ENCODE assay signal across 10 cellular contexts in the genomic region with DNA sequence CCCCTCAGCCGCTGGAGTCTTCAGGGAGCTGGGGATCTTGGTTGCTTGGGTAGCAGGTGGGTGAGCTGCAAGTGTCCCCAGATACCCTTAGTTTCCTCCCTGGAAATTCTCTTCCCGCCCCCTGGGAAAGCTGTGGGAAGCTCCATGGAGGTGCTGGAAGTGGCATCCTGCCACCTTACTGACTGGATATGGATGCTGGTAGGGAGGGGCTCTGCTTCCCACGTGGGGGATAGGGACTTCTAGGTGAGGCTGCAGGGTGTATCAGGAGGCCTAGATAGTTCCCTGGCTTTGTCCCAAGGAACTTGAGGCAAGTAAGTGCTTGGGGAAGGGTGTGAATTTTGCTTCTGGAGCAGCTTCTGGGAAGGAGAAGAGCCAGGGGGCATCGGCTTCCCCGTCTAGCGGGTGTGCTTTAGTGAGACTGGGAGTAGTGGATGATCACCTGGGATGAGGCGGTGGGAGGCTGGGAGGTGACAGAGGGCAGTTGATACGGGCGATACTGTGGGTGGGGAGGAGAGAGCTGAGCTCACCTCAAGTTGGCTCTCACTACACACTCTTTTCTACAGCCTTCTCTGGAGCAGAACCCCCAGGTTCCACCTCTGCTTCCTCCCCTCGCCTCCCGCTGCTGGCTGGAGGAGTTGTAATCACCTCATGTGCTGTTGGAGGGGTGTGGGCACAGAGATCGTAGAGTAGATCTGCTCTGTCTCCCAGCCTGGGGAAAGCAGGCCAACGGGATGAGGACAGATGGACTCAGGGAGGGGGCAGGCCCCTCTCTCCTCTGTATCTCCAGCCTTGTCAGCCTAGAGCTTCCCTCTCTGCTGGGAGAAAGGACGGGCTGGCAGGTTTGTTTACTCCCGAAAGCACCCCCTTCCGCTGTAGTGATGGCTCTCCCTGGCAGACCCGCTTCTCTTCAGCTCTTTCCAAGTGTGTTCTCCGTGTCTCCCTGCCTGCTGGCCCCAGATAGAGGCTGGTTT. TPM values are rescaled to one million over a fixed set of nuclear protein-coding genes. Genes with fewer than 3 reads are reported as not detected.
DNase-seq lines count a peak whose midpoint lies in the region; ATAC-seq, FAIRE-seq and TF ChIP-seq lines count a peak whose summit lies in the region.
"Had no signal": no experiment of that assay in that cellular context is flagged by ENCODE, and none has a peak within 500 bp of the region (broad histone marks: within the 10 kb centered on the region; RNA-seq: fewer than 3 reads in every experiment).

No MANE protein-coding gene starts in this region.

- H3K27ac ChIP-seq in ACC112 (ENCODE audit: low read depth, low read length), result peak overlapping the region; percentile 77
- no peak overlapping the region for H3K27ac ChIP-seq in GM12878 (ENCODE audit: control insufficient read depth, insufficient read depth)
- H3K27ac ChIP-seq in mesodermal cell (ENCODE audit: low read depth, low read length, severe bottlenecking), result peak overlapping the region; percentile 80

- H3K4me1 Mint-ChIP-seq in Caco-2 (ENCODE audit: low read depth, unreplicated experiment), result peaks cover 29% of the 10 kb centered on the region

- RAD21 ChIA-PET in GM12878 (lab: Charles Lee; ENCODE audit: unreplicated experiment), result interaction anchor here (0.7 to 3.8 kb wide), 5 partner anchors 15 to 96 kb away, joined by 3 to 27 read pairs (median 5); no protein-coding TSS in a partner anchor

- no peak for TF ChIP-seq POLR2A in GM12878 (IDR thresholded peaks at IDR 0.05; ENCODE audit: low read depth, low read length)

- peaks cover 10% of the 10 kb centered on the region for H3K36me3 Mint-ChIP-seq in Caco-2 (ENCODE audit: insufficient read depth, unreplicated experiment)

- peak overlapping the region; percentile 13; the same call in 1 of the 2 replicates for H3K4me2 ChIP-seq in GM12878 (ENCODE audit: control insufficient read depth, insufficient read depth)

- H3K9me3 Mint-ChIP-seq in Caco-2 (ENCODE audit: unreplicated experiment), result no peaks in the 10 kb centered on the region

- POLR2A ChIA-PET in Caco-2 (lab: Charles Lee) (no interaction called here), GM12878 (lab: Charles Lee) (interaction anchor here (0.5 to 3.4 kb wide), 5 partner anchors 10 to 100 kb away, joined by 4 to 16 read pairs (median 6); no protein-coding TSS in a partner anchor)

- WGBS in GM12878 (ENCODE audit: insufficient coverage, insufficient replicate concordance, low lambda C conversion rate, missing lambda C conversion rate), result 84% methylated on average over 13 of the region's 18 CpGs
- WGBS in mesodermal cell (ENCODE audit: insufficient coverage in 2 of 2), 2 experiments, result 71 to 82% methylated on average over 5 to 12 of the region's 18 CpGs

- H4K20me1 ChIP-seq in GM12878 (ENCODE audit: control insufficient read depth, insufficient read depth), result peaks cover 18% of the 10 kb centered on the region

- intact Hi-C loops in Caco-2 (cut with micrococcal nuclease; ENCODE audit: unreplicated experiment), result no loop called here
- intact Hi-C loops in GM12878 (cut with micrococcal nuclease; ENCODE audit: unreplicated experiment), result loop anchor here (5.0 kb wide), 1 partner anchor 73 kb away; no protein-coding TSS in a partner anchor

- peaks cover 41% of the 10 kb centered on the region for H3K79me2 ChIP-seq in ACC112 (ENCODE audit: control insufficient read depth, insufficient read depth, low read length, unreplicated experiment)
- peaks cover 98% of the 10 kb centered on the region for H3K79me2 ChIP-seq in GM12878 (ENCODE audit: control insufficient read depth, insufficient read depth, low read length)

- H3K4me3 ChIP-seq in ACC112 (ENCODE audit: low read depth, low read length) (peak overlapping the region; percentile 68), Caco-2 (ENCODE audit: low read depth, low read length) (no peak overlapping the region), GM12878 (no peak overlapping the region), mesodermal cell (ENCODE audit: extremely low read depth, insufficient read depth, low read length, poor library complexity, severe bottlenecking) (peak overlapping the region; percentile 62)

- H3K36me3 ChIP-seq in ACC112 (ENCODE audit: insufficient read depth, low read length) (no peaks in the 10 kb centered on the region; the same call in 1 of the 2 replicates), Caco-2 (ENCODE audit: control insufficient read depth, insufficient read depth, low read length) (no peaks in the 10 kb centered on the region), GM12878 (ENCODE audit: control insufficient read depth in 2 of 2, insufficient read depth in 2 of 2, low read length in 1 of 2) (peaks cover 22 to 29% of the 10 kb centered on the region in 2 experiments; a peak in 3 of 4 replicates), mesodermal cell (ENCODE audit: control insufficient read depth, insufficient read depth, low read length) (peaks cover 29% of the 10 kb centered on the region)

- H3K4me1 ChIP-seq in ACC112 (ENCODE audit: control insufficient read depth, insufficient read depth, low read length, unreplicated experiment), result peaks cover 83% of the 10 kb centered on the region
- peaks cover 27% of the 10 kb centered on the region for H3K4me1 ChIP-seq in Caco-2
- peaks cover 9% of the 10 kb centered on the region for H3K4me1 ChIP-seq in GM12878 (ENCODE audit: control insufficient read depth, insufficient read depth, low read length)
- H3K4me1 ChIP-seq in mesodermal cell (ENCODE audit: control insufficient read depth, insufficient read depth, low read length, poor library complexity, severe bottlenecking), result peaks cover 58% of the 10 kb centered on the region

- no peak for TF ChIP-seq CTCF in Caco-2 (IDR thresholded peaks at IDR 0.05; ENCODE audit: insufficient read depth in 1 of 2, low read depth in 1 of 2, low read length in 1 of 2, severe bottlenecking in 1 of 2, unreplicated experiment in 1 of 2)
- TF ChIP-seq CTCF in GM12878 (IDR thresholded peaks at IDR 0.05 in 2 of 3, conservative IDR thresholded peaks at IDR 0.05 in 1 of 3; ENCODE audit: control insufficient read depth in 2 of 3, extremely low read depth in 1 of 3, insufficient read depth in 1 of 3, low read depth in 3 of 3, low read length in 3 of 3), result no peak
- no peak for TF ChIP-seq CTCF in GM20000 (IDR thresholded peaks at IDR 0.05; ENCODE audit: extremely low read depth, missing control alignments)

- ATAC-seq in GM12878, result no peak

- SMC1A ChIA-PET in GM12878 (lab: Charles Lee; ENCODE audit: uncharacterized antibody, unreplicated experiment), result interaction anchor here (1.1 to 5.0 kb wide), 9 partner anchors 10 to 144 kb away, joined by 3 to 25 read pairs (median 3); no protein-coding TSS in a partner anchor

- no peak overlapping the region for H3K9ac ChIP-seq in GM12878 (ENCODE audit: control insufficient read depth, insufficient read depth, low read length)

- peak in 1 of 2 experiments; percentile 19 for DNase-seq in Caco-2
- DNase-seq in GM12878 (ENCODE audit: low read depth, low spot score), result no peak
- DNase-seq in NCI-H2029 treated with DMSO at 0.1 percent for 48 hours (lab: John Stamatoyannopoulos, UW), result no peak
- DNase-seq in GM20000 (ENCODE audit: low spot score), result no peak
- no peak for DNase-seq in stimulated activated CD4-positive, alpha-beta T cell treated with anti-CD3 and anti-CD28 coated beads, Interleukin-15, amount 100 ng/mL, for 24 hours
- DNase-seq in GF-D8 (lab: John Stamatoyannopoulos, UW), result no peak
- DNase-seq: NCI-H2107 had no signal

- FAIRE-seq in GM12878 (lab: Jason Lieb, UNC), result no peak
- FAIRE-seq: keratinocyte had no signal

- no peak overlapping the region for H3K4me3 Mint-ChIP-seq in Caco-2 (ENCODE audit: unreplicated experiment)

- CTCF ChIA-PET in Caco-2 (lab: Charles Lee) (no interaction called here), GM12878 (lab: Yijun Ruan, JAX) (interaction anchor here (0.8 to 1.8 kb wide), 2 partner anchors 9 to 182 kb away, joined by 3 to 6 read pairs; no protein-coding TSS in a partner anchor)

- no TSS peak for BruUV-seq in Caco-2 (replicated peaks; lab: Mats Ljungman, UMichigan)
- no TSS peak for BruUV-seq in GM12878 (replicated peaks; lab: Mats Ljungman, UMichigan)

- no peaks in the 10 kb centered on the region for H3K9me3 ChIP-seq in Caco-2
- H3K9me3 ChIP-seq in GM12878 (replicated peaks; ENCODE audit: control insufficient read depth, insufficient read depth, low read length), result no peaks in the 10 kb centered on the region
- H3K9me3 ChIP-seq in mesodermal cell (ENCODE audit: control insufficient read depth, low read length), result no peaks in the 10 kb centered on the region

- H2AFZ ChIP-seq in ACC112 (ENCODE audit: low read length, unreplicated experiment), result no peak overlapping the region
- no peak overlapping the region for H2AFZ ChIP-seq in GM12878 (ENCODE audit: control insufficient read depth, low read depth, low read length)

- peak overlapping the region; percentile 6 for H3K27ac Mint-ChIP-seq in Caco-2 (ENCODE audit: unreplicated experiment)

- in situ Hi-C loops in GM12878 (cut with MboI), result no loop called here

- TF ChIP-seq RAD21 in GM12878 (IDR thresholded peaks at IDR 0.05; ENCODE audit: insufficient read depth, low read depth, low read length), result no peak

- no peaks in the 10 kb centered on the region for H3K27me3 Mint-ChIP-seq in Caco-2 (ENCODE audit: insufficient read depth, unreplicated experiment)

- no peak for TF ChIP-seq EP300 in GM12878 (IDR thresholded peaks at IDR 0.05; ENCODE audit: borderline replicate concordance in 1 of 2, control insufficient read depth in 1 of 2, low read depth in 2 of 2, low read length in 2 of 2)

- H3K27me3 ChIP-seq in ACC112 (ENCODE audit: insufficient read depth, low read length) (no peaks in the 10 kb centered on the region), Caco-2 (replicated peaks; ENCODE audit: control insufficient read depth, insufficient read depth, low read length) (no peaks in the 10 kb centered on the region), GM12878 (replicated peaks in 1 of 2; ENCODE audit: control insufficient read depth in 2 of 2, insufficient read depth in 2 of 2, low read length in 1 of 2) (no peaks in the 10 kb centered on the region)

RNA-seq across cellular contexts. Expression of a gene that starts 19.8 kb away (rescaled TPM):
- total RNA-seq in Caco-2 (2022) (27.5 and 27.8 TPM in 2 replicates), GM12878 (2014; rRNA removed) (8.2 and 8.6 TPM in 2 replicates), GM12878 (2014; rRNA removed; fragmentation: Illumina TruSeq; extraction: Trizol) (7.9 and 8.3 TPM in 2 replicates), GM12878 (2021) (23.8 and 25.9 TPM in 2 replicates)
- total RNA-seq in GM12878 (2013; cell fraction: nucleolus; rRNA removed), result 80.8 and 86.7 TPM in 2 replicates
- 6.2 TPM for polyA plus RNA-seq in GM12878 (2011; ENCODE audit: low read depth)
- polyA plus RNA-seq in GM12878 (2011; rRNA removed) (10.0 and 11.2 TPM in 2 replicates), GM12878 (2014; fragmentation: Illumina TruSeq; extraction: Trizol) (10.0 and 11.3 TPM in 2 replicates), GM12878 (2014; fragmentation: Nextera tagmentation; extraction: Ambion mirVana) (under 1 TPM; 0.77 to 0.84 TPM), GM12878 (2014; rRNA removed) (10.5 and 10.6 TPM in 2 replicates), GM12878 (2016; fragmentation: Nextera tagmentation; extraction: Ambion mirVana) (1 to 10 TPM; 2.1 to 2.7 TPM)
- polyA plus RNA-seq in GM12878 (2011; cell fraction: cytosol; rRNA removed), result 7.3 and 8.3 TPM in 2 replicates
- polyA plus RNA-seq in GM12878 (2011; cell fraction: nucleus; rRNA removed), result 27.5 and 29.7 TPM in 2 replicates
- 11.7 and 11.9 TPM in 2 replicates for polyA plus RNA-seq in GM12878 (2012)
- 14.6 and 21.8 TPM in 2 replicates for polyA minus RNA-seq in GM12878 (2011; rRNA and poly(A)+ RNA removed)
- polyA minus RNA-seq in GM12878 (2011; cell fraction: cytosol; rRNA and poly(A)+ RNA removed), result 10.1 and 12.2 TPM in 2 replicates
- polyA minus RNA-seq in GM12878 (2011; cell fraction: nucleus; rRNA and poly(A)+ RNA removed), result 15.4 and 28.9 TPM in 2 replicates
- polyA plus RNA-seq in mesodermal cell (2013, experiment 1 of 2), result 7.4 TPM
- polyA plus RNA-seq in mesodermal cell (2013, experiment 2 of 2), result 6.6 TPM

Comparison
In these comparisons a context has a peak if more than half of its experiments do, and no peak if none do; other contexts are left out.
1. H3K4me3 ChIP-seq: peak in ACC112 (single experiment) and mesodermal cell (single experiment); none in Caco-2 (single experiment) and GM12878 (single experiment).